ENCODE assay signal across 33 cellular contexts in genomic region chr6:70073637-70074036, GRCh38.
"Had no signal": no experiment of that assay in that cellular context is flagged by ENCODE, and none has a peak within 500 bp of the region (broad histone marks: within the 10 kb centered on the region; RNA-seq: fewer than 3 reads in every experiment).

No MANE protein-coding gene starts in this region.

- H3K9me3 ChIP-seq: adrenal gland, ascending aorta, body of pancreas, breast epithelium had no signal

- H3K27me3 ChIP-seq: ascending aorta, body of pancreas, brain microvascular endothelial cell, breast epithelium, cardiac muscle cell had no signal

- H3K4me3 ChIP-seq: adrenal gland, ascending aorta, body of pancreas, breast epithelium, cardiac muscle cell had no signal

- H3K36me3 ChIP-seq: adrenal gland, ascending aorta, brain microvascular endothelial cell, breast epithelium, cardiac muscle cell had no signal

- H3K27ac ChIP-seq: adrenal gland, ascending aorta, body of pancreas, brain microvascular endothelial cell, breast epithelium, cardiac muscle cell had no signal

- H3K4me1 ChIP-seq: adrenal gland, ascending aorta, body of pancreas, breast epithelium had no signal

- FAIRE-seq: astrocyte, bronchial epithelial cell, colon had no signal

- DNase-seq: activated effector memory CD4-positive, alpha-beta T cell treated with anti-CD3 and anti-CD28 coated beads, Interleukin-2, amount 50 U/mL, for 16 hours; activated effector memory CD4-positive, alpha-beta T cell treated with Interleukin-2 at 50 U/mL for 16 hours; activated gamma-delta T cell; activated gamma-delta T cell treated with Interleukin-2 at 50 U/mL for 16 hours; activated naive CD4-positive, alpha-beta T cell; activated naive CD4-positive, alpha-beta T cell treated with anti-CD3 and anti-CD28 coated beads for 36 hours; activated naive CD4-positive, alpha-beta T cell treated with anti-CD3 and anti-CD28 coated beads, Interleukin-2, amount 10 ng/mL, durations not matched to agents 7 days and 5 days; activated naive CD4-positive, alpha-beta T cell treated with anti-CD3 and anti-CD28 coated beads, Interleukin-2, amount 50 U/mL, for 16 hours; activated naive CD4-positive, alpha-beta T cell treated with Interleukin-2 at 50 U/mL for 16 hours; activated naive CD8-positive, alpha-beta T cell treated with anti-CD3 and anti-CD28 coated beads for 36 hours; activated naive CD8-positive, alpha-beta T cell treated with anti-CD3 and anti-CD28 coated beads, Interleukin-2, amount 10 ng/mL, durations not matched to agents 7 days and 5 days; activated naive CD8-positive, alpha-beta T cell treated with anti-CD3 and anti-CD28 coated beads, Interleukin-2, amount 50 U/mL, for 24 hours; activated T-cell treated with anti-CD3 and anti-CD28 coated beads, Interleukin-2, amount 50 U/mL, for 4 hours; activated T-cell treated with anti-CD3 and anti-CD28 coated beads, Interleukin-2, amount 50 U/mL, for 48 hours; activated T-cell treated with anti-CD3 and anti-CD28 coated beads, Interleukin-2, amount 50 U/mL, for 72 hours; adrenal gland; amniotic stem cell; amygdala; anterior cingulate cortex; aorta; body of pancreas; brain microvascular endothelial cell; caudate nucleus; central memory CD4-positive, alpha-beta T cell; cerebellar nuclear complex had no signal

- ATAC-seq: activated naive CD4-positive, alpha-beta T cell treated with anti-CD3 and anti-CD28 coated beads, Interleukin-2, amount 50 U/mL, for 72 hours; activated naive CD8-positive, alpha-beta T cell treated with anti-CD3 and anti-CD28 coated beads, Interleukin-2, amount 50 U/mL, for 24 hours; activated T-cell treated with anti-CD3 and anti-CD28 coated beads, Interleukin-2, amount 50 U/mL, for 4 hours; activated T-cell treated with anti-CD3 and anti-CD28 coated beads, Interleukin-2, amount 50 U/mL, for 72 hours; activated T-helper 17 cell treated with anti-CD3 and anti-CD28 coated beads, Interleukin-2, amount 50 U/mL, for 72 hours; body of pancreas had no signal
